In genomic region chr6:47372318-47372717, GRCh38 we compare ENCODE assay signal across 3 cellular contexts.
TF ChIP-seq lines count a peak whose summit lies in the region.

No MANE protein-coding gene starts in this region.

TF ChIP-seq in HepG2, 621 proteins besides CTCF, POLR2A, EP300 and RAD21:
- peak; percentile 55; the same call in 1 of the 2 replicates for TF ChIP-seq NCOR1 (IDR thresholded peaks at IDR 0.05; ENCODE audit: borderline replicate concordance, low read length)
- TF ChIP-seq CSRNP1 (CRISPR knock-in tag; IDR thresholded peaks at IDR 0.05), result no peak
- TF ChIP-seq HNF4A (CRISPR knock-in tag; IDR thresholded peaks at IDR 0.05), result peak; percentile 45; the same call in 1 of the 2 replicates

TF ChIP-seq in K562, 482 proteins besides CTCF, POLR2A, EP300 and RAD21:
- TF ChIP-seq, protein P1, sequence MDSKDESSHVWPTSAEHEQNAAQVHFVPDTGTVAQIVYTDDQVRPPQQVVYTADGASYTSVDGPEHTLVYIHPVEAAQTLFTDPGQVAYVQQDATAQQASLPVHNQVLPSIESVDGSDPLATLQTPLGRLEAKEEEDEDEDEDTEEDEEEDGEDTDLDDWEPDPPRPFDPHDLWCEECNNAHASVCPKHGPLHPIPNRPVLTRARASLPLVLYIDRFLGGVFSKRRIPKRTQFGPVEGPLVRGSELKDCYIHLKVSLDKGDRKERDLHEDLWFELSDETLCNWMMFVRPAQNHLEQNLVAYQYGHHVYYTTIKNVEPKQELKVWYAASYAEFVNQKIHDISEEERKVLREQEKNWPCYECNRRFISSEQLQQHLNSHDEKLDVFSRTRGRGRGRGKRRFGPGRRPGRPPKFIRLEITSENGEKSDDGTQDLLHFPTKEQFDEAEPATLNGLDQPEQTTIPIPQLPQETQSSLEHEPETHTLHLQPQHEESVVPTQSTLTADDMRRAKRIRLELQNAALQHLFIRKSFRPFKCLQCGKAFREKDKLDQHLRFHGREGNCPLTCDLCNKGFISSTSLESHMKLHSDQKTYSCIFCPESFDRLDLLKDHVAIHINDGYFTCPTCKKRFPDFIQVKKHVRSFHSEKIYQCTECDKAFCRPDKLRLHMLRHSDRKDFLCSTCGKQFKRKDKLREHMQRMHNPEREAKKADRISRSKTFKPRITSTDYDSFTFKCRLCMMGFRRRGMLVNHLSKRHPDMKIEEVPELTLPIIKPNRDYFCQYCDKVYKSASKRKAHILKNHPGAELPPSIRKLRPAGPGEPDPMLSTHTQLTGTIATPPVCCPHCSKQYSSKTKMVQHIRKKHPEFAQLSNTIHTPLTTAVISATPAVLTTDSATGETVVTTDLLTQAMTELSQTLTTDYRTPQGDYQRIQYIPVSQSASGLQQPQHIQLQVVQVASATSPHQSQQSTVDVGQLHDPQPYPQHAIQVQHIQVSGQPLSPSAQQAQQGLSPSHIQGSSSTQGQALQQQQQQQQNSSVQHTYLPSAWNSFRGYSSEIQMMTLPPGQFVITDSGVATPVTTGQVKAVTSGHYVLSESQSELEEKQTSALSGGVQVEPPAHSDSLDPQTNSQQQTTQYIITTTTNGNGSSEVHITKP (IDR thresholded peaks at IDR 0.05; ENCODE audit: partially characterized antibody), result peak; percentile 39
- TF ChIP-seq ZNF263 (CRISPR knock-in tag; IDR thresholded peaks at IDR 0.05; ENCODE audit: borderline replicate concordance), result no peak

TF ChIP-seq in liver, 16 proteins besides CTCF, POLR2A, EP300 and RAD21:
- no peak for TF ChIP-seq SP1 (IDR thresholded peaks at IDR 0.05)
- peak; percentile 10 to 63 for TF ChIP-seq HNF4A (conservative IDR thresholded peaks at IDR 0.05)
- no peak for TF ChIP-seq ATF3 (IDR thresholded peaks at IDR 0.05)
- TF ChIP-seq, protein P2, sequence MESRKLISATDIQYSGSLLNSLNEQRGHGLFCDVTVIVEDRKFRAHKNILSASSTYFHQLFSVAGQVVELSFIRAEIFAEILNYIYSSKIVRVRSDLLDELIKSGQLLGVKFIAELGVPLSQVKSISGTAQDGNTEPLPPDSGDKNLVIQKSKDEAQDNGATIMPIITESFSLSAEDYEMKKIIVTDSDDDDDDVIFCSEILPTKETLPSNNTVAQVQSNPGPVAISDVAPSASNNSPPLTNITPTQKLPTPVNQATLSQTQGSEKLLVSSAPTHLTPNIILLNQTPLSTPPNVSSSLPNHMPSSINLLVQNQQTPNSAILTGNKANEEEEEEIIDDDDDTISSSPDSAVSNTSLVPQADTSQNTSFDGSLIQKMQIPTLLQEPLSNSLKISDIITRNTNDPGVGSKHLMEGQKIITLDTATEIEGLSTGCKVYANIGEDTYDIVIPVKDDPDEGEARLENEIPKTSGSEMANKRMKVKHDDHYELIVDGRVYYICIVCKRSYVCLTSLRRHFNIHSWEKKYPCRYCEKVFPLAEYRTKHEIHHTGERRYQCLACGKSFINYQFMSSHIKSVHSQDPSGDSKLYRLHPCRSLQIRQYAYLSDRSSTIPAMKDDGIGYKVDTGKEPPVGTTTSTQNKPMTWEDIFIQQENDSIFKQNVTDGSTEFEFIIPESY (IDR thresholded peaks at IDR 0.05), result no peak
